ENCODE assay signal across 16 cellular contexts in the genomic region with DNA sequence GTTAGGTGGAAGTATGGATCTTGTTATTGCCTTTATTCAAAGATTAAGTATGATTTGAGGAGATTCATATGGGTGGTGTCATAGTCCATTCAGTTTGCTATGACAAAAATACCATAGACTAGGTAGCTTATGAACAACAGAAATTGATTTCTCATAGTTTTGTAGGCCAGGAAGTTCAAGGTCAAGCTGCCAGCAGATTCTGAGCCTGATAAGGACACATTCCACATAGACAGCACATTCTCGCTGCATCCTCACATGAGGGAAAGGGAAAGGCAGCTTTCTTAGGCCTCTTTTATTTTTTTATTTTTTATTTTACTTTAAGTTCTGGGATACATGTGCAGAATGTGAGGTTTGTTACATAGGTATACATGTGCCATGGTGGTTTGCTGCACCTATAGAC. TPM values are rescaled to one million over a fixed set of nuclear protein-coding genes. Genes with fewer than 3 reads are reported as not detected.
DNase-seq lines count a peak whose midpoint lies in the region; ATAC-seq lines count a peak whose summit lies in the region.
"Had no signal": no experiment of that assay in that cellular context is flagged by ENCODE, and none has a peak within 500 bp of the region (broad histone marks: within the 10 kb centered on the region; RNA-seq: fewer than 3 reads in every experiment).

No MANE protein-coding gene starts in this region.

- peaks cover 12% of the 10 kb centered on the region for H3K9me3 Mint-ChIP-seq in stimulated activated effector memory CD8-positive, alpha-beta T cell treated with anti-CD3 and anti-CD28 coated beads, Interleukin-12 subunit alpha, Interleukin-12 subunit beta, amount 100 ng/mL, for 72 hours

- no peaks in the 10 kb centered on the region for H3K36me3 Mint-ChIP-seq in stimulated activated effector memory CD8-positive, alpha-beta T cell treated with anti-CD3 and anti-CD28 coated beads, Interleukin-12 subunit alpha, Interleukin-12 subunit beta, amount 100 ng/mL, for 72 hours
- H3K36me3 Mint-ChIP-seq: CD4-positive, CD25-positive, alpha-beta regulatory T cell had no signal

- DNase-seq in EH (ENCODE audit: low read depth), result peak; percentile 24
- peak; percentile 18 for DNase-seq in M059J (ENCODE audit: low read depth)
- DNase-seq in dermis blood vessel endothelial cell, result peak; percentile 13
- no peak for DNase-seq in SK-N-DZ (ENCODE audit: low spot score)
- DNase-seq in stimulated activated effector memory CD8-positive, alpha-beta T cell treated with anti-CD3 and anti-CD28 coated beads, Interleukin-12 subunit alpha, Interleukin-12 subunit beta, amount 100 ng/mL, for 72 hours (ENCODE audit: low spot score in 2 of 2), result no peak
- DNase-seq: BE2C; C1 segment of cervical spinal cord; CD4-positive, CD25-positive, alpha-beta regulatory T cell; CD8-positive, alpha-beta memory T cell; COR-L47; H9 had no signal

- no peak overlapping the region for H3K27ac Mint-ChIP-seq in stimulated activated effector memory CD8-positive, alpha-beta T cell treated with anti-CD3 and anti-CD28 coated beads, Interleukin-12 subunit alpha, Interleukin-12 subunit beta, amount 100 ng/mL, for 72 hours
- H3K27ac Mint-ChIP-seq: IgD-negative memory B cell had no signal

- no peak for ATAC-seq in GM21825 (IDR thresholded peaks at IDR 0.05; ENCODE audit: unreplicated experiment)
- no peak for ATAC-seq in stimulated activated effector memory CD8-positive, alpha-beta T cell treated with anti-CD3 and anti-CD28 coated beads, Interleukin-12 subunit alpha, Interleukin-12 subunit beta, amount 100 ng/mL, for 72 hours
- ATAC-seq: GM12878, HepG2 had no signal

- no peak overlapping the region for H3K4me3 Mint-ChIP-seq in stimulated activated effector memory CD8-positive, alpha-beta T cell treated with anti-CD3 and anti-CD28 coated beads, Interleukin-12 subunit alpha, Interleukin-12 subunit beta, amount 100 ng/mL, for 72 hours
- H3K4me3 Mint-ChIP-seq: CD4-positive, CD25-positive, alpha-beta regulatory T cell; CD8-positive, alpha-beta memory T cell; H9; IgD-negative memory B cell had no signal

- no peaks in the 10 kb centered on the region for H3K4me1 Mint-ChIP-seq in stimulated activated effector memory CD8-positive, alpha-beta T cell treated with anti-CD3 and anti-CD28 coated beads, Interleukin-12 subunit alpha, Interleukin-12 subunit beta, amount 100 ng/mL, for 72 hours
- H3K4me1 Mint-ChIP-seq: CD4-positive, CD25-positive, alpha-beta regulatory T cell; H9; IgD-negative memory B cell had no signal

RNA-seq across cellular contexts. Expression of gene ME1, which starts 27.7 kb away (rescaled TPM):
- 8.4 and 11.6 TPM in 2 replicates for total RNA-seq in M059J (2014; rRNA removed; shearing (Covaris generic))
- total RNA-seq in dermis blood vessel endothelial cell, result 7.8 and 25.3 TPM in 2 replicates
- polyA plus RNA-seq in SK-N-DZ (2014; cell fraction: cytosol; rRNA removed), result 0.49 and 1.6 TPM in 2 replicates
- 0.91 and 1.5 TPM in 2 replicates for polyA plus RNA-seq in SK-N-DZ (2014; cell fraction: nucleus; rRNA removed)
- total RNA-seq: CD4-positive, CD25-positive, alpha-beta regulatory T cell; G401; HepG2 had no signal
- polyA plus RNA-seq: CD4-positive, CD25-positive, alpha-beta regulatory T cell; HepG2; IgD-negative memory B cell had no signal

Comparison
In these comparisons a context has a peak if more than half of its experiments do, and no peak if none do; other contexts are left out.
1. DNase-seq: peak in EH (single experiment), M059J (single experiment) and dermis blood vessel endothelial cell (single experiment); none in SK-N-DZ (single experiment) and stimulated activated effector memory CD8-positive, alpha-beta T cell treated with anti-CD3 and anti-CD28 coated beads, Interleukin-12 subunit alpha, Interleukin-12 subunit beta, amount 100 ng/mL, for 72 hours (0 of 2).